In the genomic region with DNA sequence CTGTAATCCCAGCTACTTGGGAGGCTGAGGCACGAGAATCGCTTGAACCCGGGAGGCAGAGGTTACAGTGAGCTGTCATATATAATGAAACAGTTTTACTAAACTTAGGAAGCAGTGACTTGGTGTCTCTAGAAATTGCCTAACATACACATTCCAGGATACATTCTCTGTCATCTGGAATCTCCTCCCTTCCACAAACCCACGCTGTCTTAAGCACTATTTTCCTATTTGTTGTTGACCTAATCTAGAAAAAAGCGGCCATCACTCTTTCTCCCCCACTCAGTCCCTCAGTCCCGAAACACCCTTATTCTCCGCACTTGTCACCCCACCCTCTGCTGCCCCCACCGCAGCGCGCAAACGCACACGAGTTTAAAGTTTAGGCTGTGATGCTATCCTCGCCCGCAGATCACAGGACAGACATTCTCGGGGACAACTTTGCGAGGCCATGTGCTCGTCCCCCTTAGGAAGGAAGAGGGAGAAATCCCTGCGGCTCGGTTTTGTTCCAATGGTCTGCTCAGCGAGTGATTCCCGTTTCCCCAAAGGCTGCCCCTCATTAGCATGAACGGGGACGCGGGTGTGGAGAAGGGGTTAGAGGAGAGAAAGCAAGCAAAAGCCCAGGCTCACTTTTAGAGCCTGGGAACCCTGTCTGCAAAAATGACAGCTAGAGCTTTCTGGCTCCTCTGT, we compare ENCODE assay signal across 1 cellular context.
TF ChIP-seq lines count a peak whose summit lies in the region.

No MANE protein-coding gene starts in this region.

TF ChIP-seq in HepG2, 621 proteins besides CTCF, POLR2A, EP300 and RAD21 (continues in another document):
- TF ChIP-seq MYPOP (CRISPR knock-in tag; IDR thresholded peaks at IDR 0.05) (peak; percentile 78; the same call in 1 of the 2 replicates), NFATC3 (CRISPR knock-in tag; IDR thresholded peaks at IDR 0.05) (0 out of 2 replicates have a peak, but pooled peaks have one; percentile 68), NR1H2 (CRISPR knock-in tag; IDR thresholded peaks at IDR 0.05; ENCODE audit: borderline replicate concordance, low read depth) (0 out of 2 replicates have a peak, but pooled peaks have one; percentile 41), TFDP1 (CRISPR knock-in tag; IDR thresholded peaks at IDR 0.05; ENCODE audit: borderline replicate concordance) (0 out of 2 replicates have a peak, but pooled peaks have one; percentile 36), ZNF878 (CRISPR knock-in tag; IDR thresholded peaks at IDR 0.05) (peak; percentile 50; the same call in 1 of the 2 replicates), FOXC1 (CRISPR knock-in tag; IDR thresholded peaks at IDR 0.05; ENCODE audit: borderline replicate concordance) (peak; percentile 56; the same call in 1 of the 2 replicates), HDAC1 (CRISPR knock-in tag; IDR thresholded peaks at IDR 0.05) (peak; percentile 56), ZNF687 (CRISPR knock-in tag; IDR thresholded peaks at IDR 0.05) (peak; percentile 63; the same call in 1 of the 2 replicates), TFE3 (CRISPR knock-in tag; IDR thresholded peaks at IDR 0.05) (peak; percentile 19; the same call in 1 of the 2 replicates), ZNF484 (CRISPR knock-in tag; IDR thresholded peaks at IDR 0.05; ENCODE audit: borderline replicate concordance, low read depth) (0 out of 2 replicates have a peak, but pooled peaks have one; percentile 65), ZNF709 (CRISPR knock-in tag; IDR thresholded peaks at IDR 0.05) (peak; percentile 81), ZNF598 (CRISPR knock-in tag; IDR thresholded peaks at IDR 0.05; ENCODE audit: borderline replicate concordance) (peak; percentile 81; the same call in 1 of the 2 replicates), MAF1 (CRISPR knock-in tag; IDR thresholded peaks at IDR 0.05; ENCODE audit: borderline replicate concordance) (0 out of 2 replicates have a peak, but pooled peaks have one; percentile 38), ZNF501 (CRISPR knock-in tag; IDR thresholded peaks at IDR 0.05) (0 out of 2 replicates have a peak, but pooled peaks have one; percentile 19), XRCC5 (optimal IDR thresholded peaks at IDR 0.05; ENCODE audit: low read length) (peak; percentile 33), ZNF572 (CRISPR knock-in tag; IDR thresholded peaks at IDR 0.05) (0 out of 2 replicates have a peak, but pooled peaks have one; percentile 44), ZNF335 (CRISPR knock-in tag; IDR thresholded peaks at IDR 0.05) (0 out of 2 replicates have a peak, but pooled peaks have one; percentile 27), SAP130 (CRISPR knock-in tag; IDR thresholded peaks at IDR 0.05; ENCODE audit: low read depth) (peak; percentile 59), PATZ1 (CRISPR knock-in tag; IDR thresholded peaks at IDR 0.05) (peak; percentile 81), SNAI1 (CRISPR knock-in tag; IDR thresholded peaks at IDR 0.05; ENCODE audit: borderline replicate concordance) (0 out of 2 replicates have a peak, but pooled peaks have one; percentile 15), MYC (CRISPR knock-in tag; IDR thresholded peaks at IDR 0.05; ENCODE audit: borderline replicate concordance) (peak; percentile 71), KDM2A (CRISPR knock-in tag; IDR thresholded peaks at IDR 0.05; ENCODE audit: borderline replicate concordance, low read depth) (peak; percentile 40; the same call in 1 of the 2 replicates), ZNF883 (CRISPR knock-in tag; IDR thresholded peaks at IDR 0.05; ENCODE audit: not compliant biosample characterization) (peak; percentile 8), BORCS8-MEF2B (CRISPR knock-in tag; IDR thresholded peaks at IDR 0.05) (peak; percentile 64), ZNF607 (CRISPR knock-in tag; IDR thresholded peaks at IDR 0.05; ENCODE audit: borderline replicate concordance) (peak; percentile 77), DPF2 (CRISPR knock-in tag; IDR thresholded peaks at IDR 0.05; ENCODE audit: borderline replicate concordance, low read depth) (0 out of 2 replicates have a peak, but pooled peaks have one; percentile 2), ZFP82 (CRISPR knock-in tag; IDR thresholded peaks at IDR 0.05; ENCODE audit: borderline replicate concordance) (0 out of 2 replicates have a peak, but pooled peaks have one; percentile 56), EED (CRISPR knock-in tag; IDR thresholded peaks at IDR 0.05) (0 out of 2 replicates have a peak, but pooled peaks have one; percentile 53), STAT6 (CRISPR knock-in tag; IDR thresholded peaks at IDR 0.05; ENCODE audit: borderline replicate concordance) (0 out of 2 replicates have a peak, but pooled peaks have one; percentile 37), DMAP1 (CRISPR knock-in tag; IDR thresholded peaks at IDR 0.05) (peak; percentile 48; the same call in 1 of the 2 replicates), ZFP36L1 (CRISPR knock-in tag; IDR thresholded peaks at IDR 0.05) (0 out of 2 replicates have a peak, but pooled peaks have one; percentile 10), ZNF337 (CRISPR knock-in tag; IDR thresholded peaks at IDR 0.05; ENCODE audit: borderline replicate concordance, low read depth) (peak; percentile 81; the same call in 1 of the 2 replicates)
- TF ChIP-seq, protein P1, sequence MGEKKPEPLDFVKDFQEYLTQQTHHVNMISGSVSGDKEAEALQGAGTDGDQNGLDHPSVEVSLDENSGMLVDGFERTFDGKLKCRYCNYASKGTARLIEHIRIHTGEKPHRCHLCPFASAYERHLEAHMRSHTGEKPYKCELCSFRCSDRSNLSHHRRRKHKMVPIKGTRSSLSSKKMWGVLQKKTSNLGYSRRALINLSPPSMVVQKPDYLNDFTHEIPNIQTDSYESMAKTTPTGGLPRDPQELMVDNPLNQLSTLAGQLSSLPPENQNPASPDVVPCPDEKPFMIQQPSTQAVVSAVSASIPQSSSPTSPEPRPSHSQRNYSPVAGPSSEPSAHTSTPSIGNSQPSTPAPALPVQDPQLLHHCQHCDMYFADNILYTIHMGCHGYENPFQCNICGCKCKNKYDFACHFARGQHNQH (CRISPR knock-in tag; IDR thresholded peaks at IDR 0.05), result 0 out of 2 replicates have a peak, but pooled peaks have one; percentile 12
- TF ChIP-seq, protein P2, sequence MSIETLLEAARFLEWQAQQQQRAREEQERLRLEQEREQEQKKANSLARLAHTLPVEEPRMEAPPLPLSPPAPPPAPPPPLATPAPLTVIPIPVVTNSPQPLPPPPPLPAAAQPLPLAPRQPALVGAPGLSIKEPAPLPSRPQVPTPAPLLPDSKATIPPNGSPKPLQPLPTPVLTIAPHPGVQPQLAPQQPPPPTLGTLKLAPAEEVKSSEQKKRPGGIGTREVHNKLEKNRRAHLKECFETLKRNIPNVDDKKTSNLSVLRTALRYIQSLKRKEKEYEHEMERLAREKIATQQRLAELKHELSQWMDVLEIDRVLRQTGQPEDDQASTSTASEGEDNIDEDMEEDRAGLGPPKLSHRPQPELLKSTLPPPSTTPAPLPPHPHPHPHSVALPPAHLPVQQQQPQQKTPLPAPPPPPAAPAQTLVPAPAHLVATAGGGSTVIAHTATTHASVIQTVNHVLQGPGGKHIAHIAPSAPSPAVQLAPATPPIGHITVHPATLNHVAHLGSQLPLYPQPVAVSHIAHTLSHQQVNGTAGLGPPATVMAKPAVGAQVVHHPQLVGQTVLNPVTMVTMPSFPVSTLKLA (IDR thresholded peaks at IDR 0.05), result peak; percentile 24; the same call in 1 of the 2 replicates
- TF ChIP-seq, protein P3, sequence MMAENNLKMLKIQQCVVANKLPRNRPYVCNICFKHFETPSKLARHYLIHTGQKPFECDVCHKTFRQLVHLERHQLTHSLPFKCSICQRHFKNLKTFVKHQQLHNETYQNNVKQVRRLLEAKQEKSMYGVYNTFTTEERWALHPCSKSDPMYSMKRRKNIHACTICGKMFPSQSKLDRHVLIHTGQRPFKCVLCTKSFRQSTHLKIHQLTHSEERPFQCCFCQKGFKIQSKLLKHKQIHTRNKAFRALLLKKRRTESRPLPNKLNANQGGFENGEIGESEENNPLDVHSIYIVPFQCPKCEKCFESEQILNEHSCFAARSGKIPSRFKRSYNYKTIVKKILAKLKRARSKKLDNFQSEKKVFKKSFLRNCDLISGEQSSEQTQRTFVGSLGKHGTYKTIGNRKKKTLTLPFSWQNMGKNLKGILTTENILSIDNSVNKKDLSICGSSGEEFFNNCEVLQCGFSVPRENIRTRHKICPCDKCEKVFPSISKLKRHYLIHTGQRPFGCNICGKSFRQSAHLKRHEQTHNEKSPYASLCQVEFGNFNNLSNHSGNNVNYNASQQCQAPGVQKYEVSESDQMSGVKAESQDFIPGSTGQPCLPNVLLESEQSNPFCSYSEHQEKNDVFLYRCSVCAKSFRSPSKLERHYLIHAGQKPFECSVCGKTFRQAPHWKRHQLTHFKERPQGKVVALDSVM (CRISPR knock-in tag; IDR thresholded peaks at IDR 0.05), result peak; percentile 61; the same call in 1 of the 2 replicates
